17 cellular contexts compared by ENCODE assay signal in genomic region chr12:103457471-103457870, GRCh38. TPM values are rescaled to one million over a fixed set of nuclear protein-coding genes. Genes with fewer than 3 reads are reported as not detected.
DNase-seq lines count a peak whose midpoint lies in the region; ATAC-seq, FAIRE-seq and TF ChIP-seq lines count a peak whose summit lies in the region.
"Had no signal": no experiment of that assay in that cellular context is flagged by ENCODE, and none has a peak within 500 bp of the region (broad histone marks: within the 10 kb centered on the region; RNA-seq: fewer than 3 reads in every experiment).

No MANE protein-coding gene starts in this region.

- no peaks in the 10 kb centered on the region for H4K20me1 ChIP-seq in HepG2 (ENCODE audit: insufficient read depth, low read length)
- no peaks in the 10 kb centered on the region for H4K20me1 ChIP-seq in GM12878 (ENCODE audit: control insufficient read depth, insufficient read depth)
- no peaks in the 10 kb centered on the region for H4K20me1 ChIP-seq in OCI-LY7 (ENCODE audit: insufficient read depth, low read length)

- H2AFZ ChIP-seq in HepG2 (ENCODE audit: low read length) (no peak overlapping the region), GM12878 (ENCODE audit: control insufficient read depth, low read depth, low read length) (no peak overlapping the region), OCI-LY7 (ENCODE audit: low read length) (no peak overlapping the region)

- H3K79me2 ChIP-seq in HepG2 (ENCODE audit: insufficient read depth, low read length): no peaks in the 10 kb centered on the region
- no peaks in the 10 kb centered on the region for H3K79me2 ChIP-seq in GM12878 (ENCODE audit: control insufficient read depth, insufficient read depth, low read length)
- H3K79me2 ChIP-seq in OCI-LY7 (ENCODE audit: insufficient read depth, low read depth, low read length): no peaks in the 10 kb centered on the region

- H3K27me3 ChIP-seq in HepG2 (ENCODE audit: control insufficient read depth in 1 of 2, insufficient read depth in 2 of 2, low read length in 2 of 2): no peaks in the 10 kb centered on the region
- no peaks in the 10 kb centered on the region for H3K27me3 ChIP-seq in right lobe of liver
- H3K27me3 ChIP-seq in GM12878 (replicated peaks in 1 of 2; ENCODE audit: control insufficient read depth in 2 of 2, insufficient read depth in 2 of 2, low read length in 1 of 2): no peaks in the 10 kb centered on the region
- no peaks in the 10 kb centered on the region for H3K27me3 ChIP-seq in naive thymus-derived CD4-positive, alpha-beta T cell (ENCODE audit: control insufficient read depth in 2 of 2, insufficient read depth in 2 of 2, low read length in 2 of 2)
- no peaks in the 10 kb centered on the region for H3K27me3 ChIP-seq in effector memory CD4-positive, alpha-beta T cell (replicated peaks; ENCODE audit: control insufficient read depth, insufficient read depth, low read length, poor library complexity, severe bottlenecking)

- H3K4me2 ChIP-seq in HepG2 (ENCODE audit: low read depth, low read length) (no peak overlapping the region), GM12878 (ENCODE audit: control insufficient read depth, insufficient read depth) (no peak overlapping the region), OCI-LY7 (ENCODE audit: low read length) (no peak overlapping the region)
- H3K4me2 ChIP-seq: KMS-11 had no signal

- BruUV-seq in HepG2 (replicated peaks; lab: Mats Ljungman, UMichigan) (no TSS peak), GM12878 (replicated peaks; lab: Mats Ljungman, UMichigan) (no TSS peak), OCI-LY7 (replicated peaks; lab: Mats Ljungman, UMichigan) (no TSS peak)

- 23% methylated on average over 2 of the region's 2 CpGs for WGBS in HepG2 (ENCODE audit: low lambda C conversion rate)
- WGBS in right lobe of liver (ENCODE audit: insufficient coverage, low coverage, low lambda C conversion rate, missing lambda C conversion rate): 61% methylated on average over 2 of the region's 2 CpGs
- WGBS in GM12878 (ENCODE audit: insufficient coverage, insufficient replicate concordance, low lambda C conversion rate, missing lambda C conversion rate): 68% methylated on average over 2 of the region's 2 CpGs

- TF ChIP-seq CTCF in HepG2 (CRISPR knock-in tag; IDR thresholded peaks at IDR 0.05) (no peak), right lobe of liver (IDR thresholded peaks at IDR 0.05) (no peak), GM12878 (IDR thresholded peaks at IDR 0.05 in 2 of 3, conservative IDR thresholded peaks at IDR 0.05 in 1 of 3; ENCODE audit: control insufficient read depth in 2 of 3, extremely low read depth in 1 of 3, insufficient read depth in 1 of 3, low read depth in 3 of 3, low read length in 3 of 3) (no peak), HFFc6 (IDR thresholded peaks at IDR 0.05) (no peak), OCI-LY7 (conservative IDR thresholded peaks at IDR 0.05; ENCODE audit: low read length) (no peak)

- TF ChIP-seq EP300 in HepG2 (IDR thresholded peaks at IDR 0.05; ENCODE audit: low read depth in 2 of 2, low read length in 2 of 2) (no peak), HepG2 (CRISPR knock-in tag; IDR thresholded peaks at IDR 0.05; ENCODE audit: borderline replicate concordance) (no peak), GM12878 (IDR thresholded peaks at IDR 0.05; ENCODE audit: borderline replicate concordance in 1 of 2, control insufficient read depth in 1 of 2, low read depth in 2 of 2, low read length in 2 of 2) (no peak)

- DNase-seq in HepG2 (ENCODE audit: low spot score): no peak
- no peak for DNase-seq in right lobe of liver
- no peak for DNase-seq in GM12892 (ENCODE audit: insufficient read length)
- DNase-seq in GM12878 (ENCODE audit: low read depth, low spot score): no peak
- DNase-seq in naive thymus-derived CD4-positive, alpha-beta T cell: peak in 5 of 9 donors; percentile 12 to 36 (median 19)
- no peak for DNase-seq in HFFc6
- DNase-seq in OCI-LY7 (ENCODE audit: low spot score): no peak
- DNase-seq in effector memory CD4-positive, alpha-beta T cell: no peak
- DNase-seq: CD4-positive, alpha-beta T cell; DMS79 had no signal

- CTCF ChIA-PET in HepG2 (lab: Yijun Ruan, JAX; ENCODE audit: low intra/inter-chr PET ratio, low total read pairs): no interaction called here
- CTCF ChIA-PET in GM12878 (lab: Yijun Ruan, JAX): interaction anchor here (0.6 to 1.4 kb wide), 2 partner anchors 34 to 124 kb away, joined by 3 to 5 read pairs; no protein-coding TSS in a partner anchor
- CTCF ChIA-PET in naive thymus-derived CD4-positive, alpha-beta T cell (lab: Charles Lee): no interaction called here
- CTCF ChIA-PET in OCI-LY7 (lab: Charles Lee; ENCODE audit: unreplicated experiment): no interaction called here

- in situ Hi-C loops in HepG2 (cut with HindIII; ENCODE audit: extremely low pct_ligation_motif_present, low pct_unique_long_range_greater_than_20kb): no loop called here
- in situ Hi-C loops in GM12878 (cut with MboI): no loop called here

- peaks cover 0 to 3% (median 0%) of the 10 kb centered on the region in 5 donors for H3K27me3 Mint-ChIP-seq in naive thymus-derived CD4-positive, alpha-beta T cell
- H3K27me3 Mint-ChIP-seq in HFFc6 (ENCODE audit: insufficient read depth): no peaks in the 10 kb centered on the region
- H3K27me3 Mint-ChIP-seq: CD4-positive, alpha-beta T cell had no signal

- H3K4me3 ChIP-seq in HepG2 (replicated peaks in 1 of 3; ENCODE audit: insufficient read depth in 1 of 3, low read depth in 2 of 3, low read length in 3 of 3) (no peak overlapping the region), right lobe of liver (no peak overlapping the region), GM12878 (no peak overlapping the region), OCI-LY7 (ENCODE audit: low read depth, low read length, poor library complexity, severe bottlenecking) (no peak overlapping the region)
- no peak overlapping the region for H3K4me3 ChIP-seq in naive thymus-derived CD4-positive, alpha-beta T cell (ENCODE audit: low read length)
- no peak overlapping the region for H3K4me3 ChIP-seq in effector memory CD4-positive, alpha-beta T cell (ENCODE audit: insufficient read depth, low read depth, low read length, poor library complexity, severe bottlenecking)

- POLR2A ChIA-PET in HepG2 (lab: Yijun Ruan, JAX) (no interaction called here), GM12878 (lab: Charles Lee) (no interaction called here), OCI-LY7 (lab: Charles Lee) (no interaction called here)
- POLR2A ChIA-PET in naive thymus-derived CD4-positive, alpha-beta T cell (lab: Charles Lee): interaction anchor here (0.7 kb wide), 1 partner anchor 88 kb away, joined by 3 read pairs; no protein-coding TSS in a partner anchor

- no peak for TF ChIP-seq RAD21 in HepG2 (CRISPR knock-in tag; IDR thresholded peaks at IDR 0.05)
- no peak for TF ChIP-seq RAD21 in GM12878 (IDR thresholded peaks at IDR 0.05; ENCODE audit: insufficient read depth, low read depth, low read length)

- RAD21 ChIA-PET in GM12878 (lab: Charles Lee; ENCODE audit: unreplicated experiment): interaction anchor here (0.6 to 1.7 kb wide), 4 partner anchors 15 to 73 kb away, joined by 3 to 6 read pairs (median 4); no protein-coding TSS in a partner anchor

- H3K9ac ChIP-seq in HepG2 (ENCODE audit: insufficient read depth, low read depth, low read length) (no peak overlapping the region), GM12878 (ENCODE audit: control insufficient read depth, insufficient read depth, low read length) (no peak overlapping the region)
- H3K9ac ChIP-seq: KMS-11 had no signal

- peaks cover 8 to 60% (median 28%) of the 10 kb centered on the region in 7 donors for H3K4me1 Mint-ChIP-seq in naive thymus-derived CD4-positive, alpha-beta T cell
- no peaks in the 10 kb centered on the region for H3K4me1 Mint-ChIP-seq in HFFc6 (ENCODE audit: low read depth)

- H3K9me2 ChIP-seq in OCI-LY7 (ENCODE audit: insufficient read depth, low read length): no peaks in the 10 kb centered on the region

- SMC1A ChIA-PET in GM12878 (lab: Charles Lee; ENCODE audit: uncharacterized antibody, unreplicated experiment): interaction anchor here (0.9 to 1.6 kb wide), 6 partner anchors 13 to 266 kb away, joined by 3 to 6 read pairs (median 3); no protein-coding TSS in a partner anchor

- peaks cover 0 to 8% (median 0%) of the 10 kb centered on the region in 11 donors for H3K9me3 Mint-ChIP-seq in naive thymus-derived CD4-positive, alpha-beta T cell
- H3K9me3 Mint-ChIP-seq in HFFc6: peaks cover 26% of the 10 kb centered on the region

- no peak for FAIRE-seq in HepG2 (lab: Jason Lieb, UNC)
- peak; percentile 66 for FAIRE-seq in GM12892 (lab: Jason Lieb, UNC)
- no peak for FAIRE-seq in GM12878 (lab: Jason Lieb, UNC)
- FAIRE-seq: A204.1, H54 had no signal

- no peak for TF ChIP-seq POLR2A in HepG2 (IDR thresholded peaks at IDR 0.05; ENCODE audit: insufficient read depth in 1 of 2, low read depth in 2 of 2, low read length in 2 of 2)
- no peak for TF ChIP-seq POLR2A in right lobe of liver (IDR thresholded peaks at IDR 0.05)
- TF ChIP-seq POLR2A in GM12892 (IDR thresholded peaks at IDR 0.05; ENCODE audit: low read depth, low read length): no peak
- TF ChIP-seq POLR2A in GM12878 (IDR thresholded peaks at IDR 0.05; ENCODE audit: low read depth, low read length): no peak

- H3K36me3 ChIP-seq in HepG2 (replicated peaks in 1 of 2; ENCODE audit: control insufficient read depth in 1 of 2, insufficient read depth in 2 of 2, low read length in 2 of 2): no peaks in the 10 kb centered on the region
- no peaks in the 10 kb centered on the region for H3K36me3 ChIP-seq in right lobe of liver
- H3K36me3 ChIP-seq in GM12878 (ENCODE audit: control insufficient read depth in 2 of 2, insufficient read depth in 2 of 2, low read length in 1 of 2): no peaks in the 10 kb centered on the region
- H3K36me3 ChIP-seq in naive thymus-derived CD4-positive, alpha-beta T cell (ENCODE audit: control insufficient read depth in 2 of 3, insufficient read depth in 3 of 3, low read length in 3 of 3): no peaks in the 10 kb centered on the region
- no peaks in the 10 kb centered on the region for H3K36me3 ChIP-seq in OCI-LY7 (ENCODE audit: insufficient read depth, low read length)
- no peaks in the 10 kb centered on the region for H3K36me3 ChIP-seq in effector memory CD4-positive, alpha-beta T cell (ENCODE audit: control insufficient read depth, insufficient read depth, low read length)

- H3K36me3 Mint-ChIP-seq in naive thymus-derived CD4-positive, alpha-beta T cell: peaks cover 0 to 21% (median 0%) of the 10 kb centered on the region in 5 donors
- H3K36me3 Mint-ChIP-seq in HFFc6 (ENCODE audit: low read depth): no peaks in the 10 kb centered on the region

- H3K4me1 ChIP-seq in HepG2 (ENCODE audit: insufficient read depth, low read length) (no peaks in the 10 kb centered on the region), right lobe of liver (no peaks in the 10 kb centered on the region), GM12878 (ENCODE audit: control insufficient read depth, insufficient read depth, low read length) (peaks cover 25% of the 10 kb centered on the region), OCI-LY7 (ENCODE audit: insufficient read depth, low read length, poor library complexity, severe bottlenecking) (peaks cover 6% of the 10 kb centered on the region)
- peaks cover 16 to 26% of the 10 kb centered on the region in 2 donors for H3K4me1 ChIP-seq in naive thymus-derived CD4-positive, alpha-beta T cell (ENCODE audit: control insufficient read depth in 2 of 2, insufficient read depth in 2 of 2, low read length in 2 of 2)
- H3K4me1 ChIP-seq in effector memory CD4-positive, alpha-beta T cell (ENCODE audit: control insufficient read depth, insufficient read depth, low read length, poor library complexity, severe bottlenecking): no peaks in the 10 kb centered on the region

- no peaks in the 10 kb centered on the region for H3K9me3 ChIP-seq in HepG2 (ENCODE audit: low read length)
- H3K9me3 ChIP-seq in right lobe of liver: no peaks in the 10 kb centered on the region
- H3K9me3 ChIP-seq in GM12878 (replicated peaks; ENCODE audit: control insufficient read depth, insufficient read depth, low read length): peaks cover 4% of the 10 kb centered on the region
- H3K9me3 ChIP-seq in naive thymus-derived CD4-positive, alpha-beta T cell (ENCODE audit: control insufficient read depth in 2 of 3, low read length in 3 of 3): no peaks in the 10 kb centered on the region
- no peaks in the 10 kb centered on the region for H3K9me3 ChIP-seq in OCI-LY7 (ENCODE audit: low read length)
- no peaks in the 10 kb centered on the region for H3K9me3 ChIP-seq in effector memory CD4-positive, alpha-beta T cell (ENCODE audit: control insufficient read depth, low read length)

- H3K4me3 Mint-ChIP-seq in naive thymus-derived CD4-positive, alpha-beta T cell: peak overlapping the region in 2 of 10 donors; percentile 10 to 69
- no peak overlapping the region for H3K4me3 Mint-ChIP-seq in HFFc6
- H3K4me3 Mint-ChIP-seq: CD4-positive, alpha-beta T cell had no signal

- H3K27ac Mint-ChIP-seq in naive thymus-derived CD4-positive, alpha-beta T cell: peak overlapping the region in 6 of 9 donors; percentile 26 to 86 (median 62)
- no peak overlapping the region for H3K27ac Mint-ChIP-seq in HFFc6
- H3K27ac Mint-ChIP-seq: CD4-positive, alpha-beta T cell had no signal

- intact Hi-C loops in HepG2 (cut with micrococcal nuclease; ENCODE audit: unreplicated experiment): no loop called here
- intact Hi-C loops in right lobe of liver (cut with DNase I): no loop called here
- intact Hi-C loops in GM12878 (cut with micrococcal nuclease; ENCODE audit: unreplicated experiment): no loop called here
- intact Hi-C loops in naive thymus-derived CD4-positive, alpha-beta T cell (cut with micrococcal nuclease): loop anchor here (2.0 to 10.0 kb wide), 4 partner anchors 21 to 113 kb away; partner anchors contain the start of gene C12orf42 (in 1 of the 2)
- intact Hi-C loops in OCI-LY7 (cut with micrococcal nuclease; ENCODE audit: unreplicated experiment): no loop called here

- H3K27ac ChIP-seq in HepG2 (ENCODE audit: extremely low read length, insufficient read depth, low read length) (no peak overlapping the region), right lobe of liver (no peak overlapping the region), GM12878 (ENCODE audit: control insufficient read depth, insufficient read depth) (no peak overlapping the region), OCI-LY7 (ENCODE audit: low read depth, low read length, poor library complexity, severe bottlenecking) (no peak overlapping the region)
- H3K27ac ChIP-seq in naive thymus-derived CD4-positive, alpha-beta T cell (ENCODE audit: low read depth, low read length): no peak overlapping the region
- H3K27ac ChIP-seq in effector memory CD4-positive, alpha-beta T cell (ENCODE audit: insufficient read depth, low read length, poor library complexity, severe bottlenecking): no peak overlapping the region
- H3K27ac ChIP-seq: HL-60, KMS-11 had no signal

- ATAC-seq in HepG2 (no peak), right lobe of liver (no peak), GM12878 (no peak)
- ATAC-seq in naive thymus-derived CD4-positive, alpha-beta T cell: peak; percentile 30
- ATAC-seq: HCT116 had no signal

RNA-seq across cellular contexts. Expression of gene C12orf42, which starts 38.3 kb away (rescaled TPM):
- total RNA-seq in HepG2 (2016; rRNA removed; fragmentation: Illumina TruSeq; extraction: Trizol) (not detected in 2 replicates), right lobe of liver (not detected), GM12878 (2014; rRNA removed) (4.0 and 4.1 TPM in 2 replicates), GM12878 (2014; rRNA removed; fragmentation: Illumina TruSeq; extraction: Trizol) (2.3 and 2.8 TPM in 2 replicates), GM12878 (2021) (2.0 and 2.3 TPM in 2 replicates), OCI-LY7 (2022) (0.70 TPM in 1 of 2 replicates, not detected in the other)
- total RNA-seq in HepG2 (2016; cell fraction: cytosol; rRNA removed; fragmentation: Illumina TruSeq; extraction: Trizol; ENCODE audit: low read depth): not detected in 2 replicates
- not detected in 2 replicates for total RNA-seq in HepG2 (2016; cell fraction: insoluble cytoplasmic fraction; rRNA removed; fragmentation: Illumina TruSeq; extraction: Trizol)
- not detected in 2 replicates for total RNA-seq in HepG2 (2016; cell fraction: membrane; rRNA removed; fragmentation: Illumina TruSeq; extraction: Trizol)
- total RNA-seq in HepG2 (2016; cell fraction: nucleus; rRNA removed; fragmentation: Illumina TruSeq; extraction: Trizol): not detected in 2 replicates
- polyA plus RNA-seq in HepG2 (2011; rRNA removed) (not detected in 2 replicates), GM12878 (2011; rRNA removed) (7.0 and 8.2 TPM in 2 replicates), GM12878 (2014; fragmentation: Illumina TruSeq; extraction: Trizol) (2.6 and 3.4 TPM in 2 replicates), GM12878 (2014; fragmentation: Nextera tagmentation; extraction: Ambion mirVana) (1 to 10 TPM; 1.8 to 1.9 TPM), GM12878 (2014; rRNA removed) (1.8 and 1.9 TPM in 2 replicates), GM12878 (2016; fragmentation: Nextera tagmentation; extraction: Ambion mirVana) (1 to 10 TPM; 1.4 to 2.5 TPM)
- not detected in 2 replicates for polyA plus RNA-seq in HepG2 (2011; cell fraction: cytosol; rRNA removed)
- not detected in 2 replicates for polyA plus RNA-seq in HepG2 (2011; cell fraction: nucleus; rRNA removed)
- not detected in 2 replicates for polyA plus RNA-seq in HepG2 (2012)
- not detected in 2 replicates for polyA plus RNA-seq in HepG2 (2016; cell fraction: cytosol; fragmentation: Illumina TruSeq; extraction: Trizol; ENCODE audit: low read depth)
- polyA plus RNA-seq in HepG2 (2016; cell fraction: insoluble cytoplasmic fraction; fragmentation: Illumina TruSeq; extraction: Trizol; ENCODE audit: low read depth): not detected in 2 replicates
- not detected in 2 replicates for polyA plus RNA-seq in HepG2 (2016; cell fraction: membrane; fragmentation: Illumina TruSeq; extraction: Trizol; ENCODE audit: low read depth)
- not detected in 2 replicates for polyA plus RNA-seq in HepG2 (2016; cell fraction: nucleus; fragmentation: Illumina TruSeq; extraction: Trizol; ENCODE audit: insufficient read depth, low read depth)
- not detected in 2 replicates for polyA minus RNA-seq in HepG2 (2011; rRNA and poly(A)+ RNA removed; ENCODE audit: low replicate concordance)
- not detected in 2 replicates for polyA minus RNA-seq in HepG2 (2011; cell fraction: cytosol; rRNA and poly(A)+ RNA removed)
- polyA minus RNA-seq in HepG2 (2011; cell fraction: nucleus; rRNA and poly(A)+ RNA removed): not detected in 2 replicates
- 0.55 TPM for polyA plus RNA-seq in GM12892 (2012; ENCODE audit: missing spikeins)
- total RNA-seq in GM12878 (2013; cell fraction: nucleolus; rRNA removed): 12.6 and 19.3 TPM in 2 replicates
- polyA plus RNA-seq in GM12878 (2011; ENCODE audit: low read depth): not detected
- 4.0 and 4.1 TPM in 2 replicates for polyA plus RNA-seq in GM12878 (2011; cell fraction: cytosol; rRNA removed)
- polyA plus RNA-seq in GM12878 (2011; cell fraction: nucleus; rRNA removed): 10.2 and 13.2 TPM in 2 replicates
- polyA plus RNA-seq in GM12878 (2012): 0.66 and 0.74 TPM in 2 replicates
- polyA minus RNA-seq in GM12878 (2011; rRNA and poly(A)+ RNA removed): 6.9 and 10.4 TPM in 2 replicates
- polyA minus RNA-seq in GM12878 (2011; cell fraction: cytosol; rRNA and poly(A)+ RNA removed): 1.7 and 4.9 TPM in 2 replicates
- 21.4 and 23.9 TPM in 2 replicates for polyA minus RNA-seq in GM12878 (2011; cell fraction: nucleus; rRNA and poly(A)+ RNA removed)
- 10 to 100 TPM in 2 of 5 experiments, 1 to 10 TPM in 3; 2.6 to 15.4 (median 8.9) TPM for total RNA-seq in naive thymus-derived CD4-positive, alpha-beta T cell
- polyA plus RNA-seq in naive thymus-derived CD4-positive, alpha-beta T cell: 1 to 10 TPM; 6.3 to 7.9 TPM
- total RNA-seq in HFFc6 (2021; fragmentation: NEBNext Ultra II Directional; extraction: Animal tissue kit (Norgen Biotek cat#: 25700)): not detected
- total RNA-seq in OCI-LY7 (2014; rRNA removed; shearing (Covaris generic)): 0.72 and 1.2 TPM in 2 replicates
- total RNA-seq: G401 had no signal
- polyA plus RNA-seq: BJ had no signal

Comparison
In these comparisons a context has a peak if more than half of its experiments do, and no peak if none do; other contexts are left out.
1. DNase-seq: peak in naive thymus-derived CD4-positive, alpha-beta T cell (5 of 9); none in HepG2 (single experiment), right lobe of liver (0 of 3), GM12892 (single experiment), GM12878 (single experiment), HFFc6 (single experiment), OCI-LY7 (single experiment) and effector memory CD4-positive, alpha-beta T cell (0 of 3).
2. intact Hi-C loops: an anchor here in naive thymus-derived CD4-positive, alpha-beta T cell (2.0 to 10.0 kb wide); none called in HepG2, right lobe of liver, GM12878 and OCI-LY7.